ENCODE assay signal across 13 cellular contexts in genomic region chr5:179657302-179658178, GRCh38. TPM values are rescaled to one million over a fixed set of nuclear protein-coding genes. Genes with fewer than 3 reads are reported as not detected.
A peak's percentile ranks its signal among the peaks of the same experiment; 100 is the strongest.
DNase-seq lines count a peak whose midpoint lies in the region; ATAC-seq, FAIRE-seq and TF ChIP-seq lines count a peak whose summit lies in the region.
"Not testable (repeated sequence)": the region's sequence is repeated elsewhere in the genome, so short reads cannot be mapped to it uniquely, and the experiment has no call there.
"Had no signal": no experiment of that assay in that cellular context is flagged by ENCODE, and none has a peak within 500 bp of the region (broad histone marks: within the 10 kb centered on the region; RNA-seq: fewer than 3 reads in every experiment).

No MANE protein-coding gene starts in this region.

- ATAC-seq in CD8-positive, alpha-beta T cell, result peak; percentile 95
- peak; percentile 94 for ATAC-seq in GM19324 (IDR thresholded peaks at IDR 0.05; ENCODE audit: low FRiP score, unreplicated experiment)
- ATAC-seq in HG03097 (IDR thresholded peaks at IDR 0.05; ENCODE audit: low FRiP score, unreplicated experiment), result peak; percentile 87
- ATAC-seq in Panc1, result peak; percentile 98

- CTCF ChIA-PET in CD8-positive, alpha-beta T cell (lab: Charles Lee), result interaction anchor here (0.6 kb wide), 1 partner anchor 58 kb away, joined by 3 read pairs; no protein-coding TSS in a partner anchor
- CTCF ChIA-PET in Panc1 (lab: Charles Lee), result not testable (repeated sequence)

- H3K79me2 ChIP-seq in astrocyte (ENCODE audit: insufficient read depth, low read length), result not testable (repeated sequence)

- not testable (repeated sequence) for H3K9ac ChIP-seq in astrocyte (ENCODE audit: low read length); kidney (ENCODE audit: low read length in 2 of 2)

- not testable (repeated sequence) for H3K4me1 ChIP-seq in CD8-positive, alpha-beta T cell (ENCODE audit: insufficient read depth, low read length); Panc1 (ENCODE audit: control insufficient read depth, insufficient read depth, low read length); astrocyte (ENCODE audit: insufficient read depth, low read length); kidney (ENCODE audit: control insufficient read depth in 1 of 2, insufficient read depth in 1 of 2, low read depth in 1 of 2, low read length in 2 of 2)
- peaks cover 0 to 16% (median 7%) of the 10 kb centered on the region in 6 donors for H3K4me1 ChIP-seq in spleen

- BruUV-seq in Panc1 (replicated peaks; lab: Mats Ljungman, UMichigan), result not testable (repeated sequence)

- not testable (repeated sequence) for H3K4me1 Mint-ChIP-seq in CD8-positive, alpha-beta T cell (ENCODE audit: low read depth); astrocyte (ENCODE audit: low read depth, unreplicated experiment)

- POLR2A ChIA-PET in CD8-positive, alpha-beta T cell (lab: Charles Lee); Panc1 (lab: Charles Lee): not testable (repeated sequence)

- not testable (repeated sequence) for H3K4me3 Mint-ChIP-seq in CD8-positive, alpha-beta T cell
- H3K4me3 Mint-ChIP-seq in astrocyte (ENCODE audit: unreplicated experiment), result peak overlapping the region; percentile 81

- peak in 1 of 7 experiments; percentile 16 for DNase-seq in CD8-positive, alpha-beta T cell
- DNase-seq in H54 (ENCODE audit: insufficient read length, low spot score); Panc1 (ENCODE audit: low read depth, low spot score); astrocyte (ENCODE audit: low read depth): not testable (repeated sequence)
- peak; percentile 77 for DNase-seq in kidney
- DNase-seq in spleen, result peak; percentile 81

- H3K9me3 Mint-ChIP-seq in CD8-positive, alpha-beta T cell; astrocyte (ENCODE audit: unreplicated experiment): not testable (repeated sequence)

- 19 to 100% (median 88%) methylated on average over 1 to 12 of the region's 50 CpGs for WGBS in spleen, 5 donors

- peak; percentile 20 for FAIRE-seq in H54 (lab: Jason Lieb, UNC)
- not testable (repeated sequence) for FAIRE-seq in astrocyte (lab: Jason Lieb, UNC); kidney (lab: Jason Lieb, UNC)

- not testable (repeated sequence) for H3K4me3 ChIP-seq in CD8-positive, alpha-beta T cell (ENCODE audit: low read depth, low read length); Panc1 (ENCODE audit: low read depth in 2 of 2, low read length in 2 of 2); astrocyte (ENCODE audit: insufficient read depth, low read depth, low read length); kidney (ENCODE audit: low read length in 2 of 2)
- peak overlapping the region in 2 of 8 donors; percentile 22 to 49 for H3K4me3 ChIP-seq in spleen

- H4K20me1 ChIP-seq in astrocyte (ENCODE audit: insufficient read depth, low read length), result not testable (repeated sequence)

- in situ Hi-C loops in Panc1 (cut with HindIII; ENCODE audit: low pct_unique_long_range_greater_than_20kb, low sequenced_read_pairs), result not testable (repeated sequence)

- H3K27ac Mint-ChIP-seq in CD8-positive, alpha-beta T cell; astrocyte (ENCODE audit: unreplicated experiment): not testable (repeated sequence)

- intact Hi-C loops in CD8-positive, alpha-beta T cell (cut with DNase I, micrococcal nuclease), result loop anchor here (1.0 to 5.0 kb wide), 4 partner anchors 21 to 250 kb away; partner anchors contain the start of genes CANX (in 1 of the 2) and TBC1D9B (in 1 of the 2)
- intact Hi-C loops in Panc1 (cut with micrococcal nuclease; ENCODE audit: unreplicated experiment); kidney (cut with DNase I); spleen (cut with DNase I; ENCODE audit: low total_unique reads): not testable (repeated sequence)

- H3K27ac ChIP-seq in CD8-positive, alpha-beta T cell (ENCODE audit: low read depth, low read length); Panc1 (ENCODE audit: low read length); astrocyte (ENCODE audit: low read depth, low read length); kidney (ENCODE audit: low read depth in 2 of 2, low read length in 2 of 2); spleen: not testable (repeated sequence)

- not testable (repeated sequence) for H3K9me3 ChIP-seq in CD8-positive, alpha-beta T cell (ENCODE audit: low read length); Panc1 (ENCODE audit: control insufficient read depth, insufficient read depth, low read depth, low read length); astrocyte (ENCODE audit: insufficient read depth, low read depth, low read length); kidney (ENCODE audit: control insufficient read depth in 1 of 2, low read length in 2 of 2); spleen

- H3K27me3 ChIP-seq in CD8-positive, alpha-beta T cell (ENCODE audit: insufficient read depth, low read length); Panc1 (ENCODE audit: control insufficient read depth, insufficient read depth, low read length); astrocyte (ENCODE audit: insufficient read depth, low read length); spleen (replicated peaks in 1 of 7): not testable (repeated sequence)

- not testable (repeated sequence) for TF ChIP-seq CTCF in CD8-positive, alpha-beta T cell (IDR thresholded peaks at IDR 0.05); Panc1 (IDR thresholded peaks at IDR 0.05); astrocyte (IDR thresholded peaks at IDR 0.05; ENCODE audit: insufficient read depth, low read depth, low read length); kidney (IDR thresholded peaks at IDR 0.05; ENCODE audit: borderline replicate concordance, extremely low read depth, insufficient read depth)
- TF ChIP-seq CTCF in spleen (IDR thresholded peaks at IDR 0.05 in 8 of 11, conservative IDR thresholded peaks at IDR 0.05 in 3 of 11), result peak in 2 of 11 experiments; percentile 17 to 28

- H3K36me3 Mint-ChIP-seq in CD8-positive, alpha-beta T cell; astrocyte (ENCODE audit: low read depth, unreplicated experiment): not testable (repeated sequence)

- not testable (repeated sequence) for H3K4me2 ChIP-seq in astrocyte (ENCODE audit: low read length)

- peak overlapping the region; percentile 69 for H2AFZ ChIP-seq in astrocyte (ENCODE audit: low read depth, low read length)

- not testable (repeated sequence) for H3K27me3 Mint-ChIP-seq in CD8-positive, alpha-beta T cell (ENCODE audit: low read depth); astrocyte (ENCODE audit: low read depth, unreplicated experiment)

- TF ChIP-seq POLR2A in H54 (IDR thresholded peaks at IDR 0.05; ENCODE audit: low read depth, low read length); spleen (IDR thresholded peaks at IDR 0.05): not testable (repeated sequence)

- not testable (repeated sequence) for H3K36me3 ChIP-seq in CD8-positive, alpha-beta T cell (ENCODE audit: insufficient read depth, low read length); Panc1 (ENCODE audit: control insufficient read depth, insufficient read depth, low read length); astrocyte (ENCODE audit: insufficient read depth, low read length); kidney (ENCODE audit: control insufficient read depth in 1 of 2, insufficient read depth in 2 of 2, low read length in 2 of 2); spleen

RNA-seq across cellular contexts. Expression of gene CBY3, which starts 23.3 kb away (rescaled TPM):
- total RNA-seq in CD8-positive, alpha-beta T cell, result under 1 TPM in 1 of 2 experiments, not detected in 1; 0.44 TPM
- total RNA-seq in Panc1 (2021; ENCODE audit: unreplicated experiment) (0.39 TPM), astrocyte (not detected in 2 replicates), kidney (not detected), spleen (1 to 10 TPM in 1 of 7 donors, not detected in 6; 1.6 TPM)
- polyA plus RNA-seq in Panc1 (2012; ENCODE audit: insufficient read length), result 0.57 TPM
- polyA plus RNA-seq in kidney (ENCODE audit: insufficient read depth, low read depth, low replicate concordance) (not detected), spleen (under 1 TPM in 1 of 3 donors, not detected in 2; 0.12 TPM)
- total RNA-seq: frontal cortex; HT-29; OCI-LY7; subcutaneous adipose tissue; T-helper 1 cell treated with Interleukin-12 subunit alpha and Interleukin-12 subunit beta and Interleukin-4 antibody, amounts not matched to agents 30 ng/mL and 1 ng/mL, for 36 hours had no signal

RNA-seq across cellular contexts. Expression of gene HNRNPH1, which starts 34.1 kb away (rescaled TPM):
- total RNA-seq in CD8-positive, alpha-beta T cell, result 1,000 to 10,000 TPM; 2,565 to 2,635 TPM
- total RNA-seq in Panc1 (2021; ENCODE audit: unreplicated experiment), result 587 TPM
- 477 TPM for polyA plus RNA-seq in Panc1 (2012; ENCODE audit: insufficient read length)
- 349 and 458 TPM in 2 replicates for total RNA-seq in astrocyte
- 564 TPM for total RNA-seq in kidney
- polyA plus RNA-seq in kidney (ENCODE audit: insufficient read depth, low read depth, low replicate concordance), result 191 TPM
- total RNA-seq in spleen, result 100 to 1,000 TPM; 653 to 931 (median 803) TPM
- 100 to 1,000 TPM; 214 to 468 (median 451) TPM for polyA plus RNA-seq in spleen

RNA-seq across cellular contexts. Expression of gene CANX, which starts 41.2 kb away (rescaled TPM):
- 100 to 1,000 TPM; 131 to 133 TPM for total RNA-seq in CD8-positive, alpha-beta T cell
- total RNA-seq in Panc1 (2021; ENCODE audit: unreplicated experiment), result 707 TPM
- 630 TPM for polyA plus RNA-seq in Panc1 (2012; ENCODE audit: insufficient read length)
- total RNA-seq in astrocyte, result 792 and 828 TPM in 2 replicates
- 824 TPM for total RNA-seq in kidney
- 208 TPM for polyA plus RNA-seq in kidney (ENCODE audit: insufficient read depth, low read depth, low replicate concordance)
- total RNA-seq in spleen, result 100 to 1,000 TPM; 246 to 470 (median 419) TPM
- 10 to 100 TPM; 36.5 to 56.4 (median 53.0) TPM for polyA plus RNA-seq in spleen
